10 cellular contexts compared by ENCODE assay signal in genomic region chr1:201791775-201792166, GRCh38. TPM values are rescaled to one million over a fixed set of nuclear protein-coding genes. Genes with fewer than 3 reads are reported as not detected.
DNase-seq lines count a peak whose midpoint lies in the region; ATAC-seq and TF ChIP-seq lines count a peak whose summit lies in the region.
"Had no signal": no experiment of that assay in that cellular context is flagged by ENCODE, and none has a peak within 500 bp of the region (broad histone marks: within the 10 kb centered on the region; RNA-seq: fewer than 3 reads in every experiment).

No MANE protein-coding gene starts in this region.

- POLR2A ChIA-PET in activated naive CD8-positive, alpha-beta T cell treated with anti-CD3 and anti-CD28 coated beads, Interleukin-2, amount 10 ng/mL, durations not matched to agents 7 days and 5 days (lab: Charles Lee): interaction anchor here (1.8 kb wide), 1 partner anchor 82 kb away, joined by 5 read pairs; no protein-coding TSS in a partner anchor
- POLR2A ChIA-PET in MCF 10A (lab: Yijun Ruan, JAX): interaction anchor here (0.8 to 9.8 kb wide), 3 partner anchors 50 to 81 kb away, joined by 4 to 168 read pairs (median 5); no protein-coding TSS in a partner anchor

- H3K36me3 Mint-ChIP-seq in activated naive CD8-positive, alpha-beta T cell treated with anti-CD3 and anti-CD28 coated beads, Interleukin-2, amount 10 ng/mL, durations not matched to agents 7 days and 5 days: no peaks in the 10 kb centered on the region
- H3K36me3 Mint-ChIP-seq in activated naive CD8-positive, alpha-beta T cell treated with anti-CD3 and anti-CD28 coated beads for 36 hours: no peaks in the 10 kb centered on the region
- peaks cover 66% of the 10 kb centered on the region for H3K36me3 Mint-ChIP-seq in MCF 10A (ENCODE audit: insufficient read depth, unreplicated experiment)

- intact Hi-C loops in MCF 10A (cut with micrococcal nuclease) (loop anchor here (2.0 kb wide), 1 partner anchor 141 kb away; no protein-coding TSS in a partner anchor), vagina (cut with DNase I) (loop anchor here (2.0 kb wide), 2 partner anchors 83 to 261 kb away; no protein-coding TSS in a partner anchor), testis (cut with DNase I; ENCODE audit: low total_unique reads) (loop anchor here (10.0 kb wide), 1 partner anchor 227 kb away; no protein-coding TSS in a partner anchor)

- H3K4me3 ChIP-seq in lung (no peak overlapping the region), vagina (no peak overlapping the region), testis (no peak overlapping the region)

- TF ChIP-seq POLR2A in vagina (IDR thresholded peaks at IDR 0.05) (no peak), testis (IDR thresholded peaks at IDR 0.05) (no peak)

- H3K4me1 ChIP-seq in lung (ENCODE audit: control insufficient read depth in 2 of 2, insufficient read depth in 2 of 2, low read length in 2 of 2) (peaks cover 6 to 28% of the 10 kb centered on the region in 2 donors), vagina (peaks cover 51% of the 10 kb centered on the region), testis (peaks cover 21% of the 10 kb centered on the region)

- peaks cover 23% of the 10 kb centered on the region for H3K4me1 Mint-ChIP-seq in activated naive CD8-positive, alpha-beta T cell treated with anti-CD3 and anti-CD28 coated beads, Interleukin-2, amount 10 ng/mL, durations not matched to agents 7 days and 5 days
- peaks cover 10% of the 10 kb centered on the region for H3K4me1 Mint-ChIP-seq in activated naive CD8-positive, alpha-beta T cell treated with anti-CD3 and anti-CD28 coated beads for 36 hours
- peaks cover 32% of the 10 kb centered on the region for H3K4me1 Mint-ChIP-seq in MCF 10A (ENCODE audit: insufficient read depth, unreplicated experiment)
- H3K4me1 Mint-ChIP-seq: CD4-positive, alpha-beta memory T cell had no signal

- H3K27me3 ChIP-seq in lung (ENCODE audit: control insufficient read depth, insufficient read depth): no peaks in the 10 kb centered on the region
- H3K27me3 ChIP-seq in vagina: no peaks in the 10 kb centered on the region
- H3K27me3 ChIP-seq in testis: no peaks in the 10 kb centered on the region

- H3K9me3 ChIP-seq in lung (ENCODE audit: control insufficient read depth in 2 of 2, insufficient read depth in 1 of 2, low read length in 1 of 2): no peaks in the 10 kb centered on the region
- H3K9me3 ChIP-seq in vagina: no peaks in the 10 kb centered on the region
- no peaks in the 10 kb centered on the region for H3K9me3 ChIP-seq in testis

- H3K27ac ChIP-seq in lung (ENCODE audit: low read depth in 1 of 2, low read length in 1 of 2) (peak overlapping the region; percentile 42 to 75), vagina (peak overlapping the region; percentile 81), testis (peak overlapping the region in 1 of 2 donors; percentile 7)

- CTCF ChIA-PET in MCF 10A (lab: Yijun Ruan, JAX): interaction anchor here (0.6 to 43.4 kb wide), 24 partner anchors 8 to 401 kb away, joined by 3 to 1744 read pairs (median 4); no protein-coding TSS in a partner anchor

- WGBS in lung, 2 donors: 12 to 21% methylated on average over 3 of the region's 3 CpGs
- WGBS in testis, 2 donors: 43 to 54% methylated on average over 3 of the region's 3 CpGs

- H3K36me3 ChIP-seq in lung (ENCODE audit: control insufficient read depth in 2 of 2, insufficient read depth in 2 of 2, low read length in 2 of 2) (peaks cover 7 to 22% of the 10 kb centered on the region in 2 donors), vagina (peaks cover 0 to 21% of the 10 kb centered on the region in 2 donors), testis (ENCODE audit: low read depth, missing control alignments) (no peaks in the 10 kb centered on the region)

- H3K4me3 Mint-ChIP-seq in activated naive CD8-positive, alpha-beta T cell treated with anti-CD3 and anti-CD28 coated beads, Interleukin-2, amount 10 ng/mL, durations not matched to agents 7 days and 5 days: peak overlapping the region; percentile 6
- no peak overlapping the region for H3K4me3 Mint-ChIP-seq in activated naive CD8-positive, alpha-beta T cell treated with anti-CD3 and anti-CD28 coated beads for 36 hours
- H3K4me3 Mint-ChIP-seq in MCF 10A (ENCODE audit: unreplicated experiment): no peak overlapping the region
- H3K4me3 Mint-ChIP-seq: CD4-positive, alpha-beta memory T cell had no signal

- ATAC-seq in activated naive CD8-positive, alpha-beta T cell treated with anti-CD3 and anti-CD28 coated beads, Interleukin-2, amount 10 ng/mL, durations not matched to agents 7 days and 5 days (ENCODE audit: low read depth): no peak
- ATAC-seq in lung (ENCODE audit: insufficient read depth, low FRiP score) (peak; percentile 23), GM18517 (IDR thresholded peaks at IDR 0.05; ENCODE audit: unreplicated experiment) (no peak), GM21576 (IDR thresholded peaks at IDR 0.05; ENCODE audit: unreplicated experiment) (no peak)

- no peaks in the 10 kb centered on the region for H3K27me3 Mint-ChIP-seq in activated naive CD8-positive, alpha-beta T cell treated with anti-CD3 and anti-CD28 coated beads, Interleukin-2, amount 10 ng/mL, durations not matched to agents 7 days and 5 days
- H3K27me3 Mint-ChIP-seq in activated naive CD8-positive, alpha-beta T cell treated with anti-CD3 and anti-CD28 coated beads for 36 hours: no peaks in the 10 kb centered on the region
- no peaks in the 10 kb centered on the region for H3K27me3 Mint-ChIP-seq in MCF 10A (ENCODE audit: insufficient read depth, unreplicated experiment)
- H3K27me3 Mint-ChIP-seq: CD4-positive, alpha-beta memory T cell had no signal

- no peak for DNase-seq in activated naive CD8-positive, alpha-beta T cell treated with anti-CD3 and anti-CD28 coated beads, Interleukin-2, amount 10 ng/mL, durations not matched to agents 7 days and 5 days
- no peak for DNase-seq in activated naive CD8-positive, alpha-beta T cell treated with anti-CD3 and anti-CD28 coated beads for 36 hours
- DNase-seq in MCF 10A (ENCODE audit: unreplicated experiment): peak; percentile 44
- no peak for DNase-seq in lung (ENCODE audit: low spot score)
- DNase-seq in vagina (ENCODE audit: extremely low spot score in 2 of 2): no peak
- DNase-seq in testis: no peak
- DNase-seq: CD4-positive, alpha-beta memory T cell; stimulated activated CD4-positive, alpha-beta T cell treated with anti-CD3 and anti-CD28 coated beads, Interleukin-1b, Interleukin-23, amount 100 ng/mL, for 48 hours had no signal

- H3K27ac Mint-ChIP-seq in activated naive CD8-positive, alpha-beta T cell treated with anti-CD3 and anti-CD28 coated beads, Interleukin-2, amount 10 ng/mL, durations not matched to agents 7 days and 5 days: peak overlapping the region; percentile 76
- no peak overlapping the region for H3K27ac Mint-ChIP-seq in activated naive CD8-positive, alpha-beta T cell treated with anti-CD3 and anti-CD28 coated beads for 36 hours
- H3K27ac Mint-ChIP-seq in MCF 10A (ENCODE audit: low read depth, unreplicated experiment): no peak overlapping the region
- H3K27ac Mint-ChIP-seq: CD4-positive, alpha-beta memory T cell had no signal

- no peaks in the 10 kb centered on the region for H3K9me3 Mint-ChIP-seq in activated naive CD8-positive, alpha-beta T cell treated with anti-CD3 and anti-CD28 coated beads, Interleukin-2, amount 10 ng/mL, durations not matched to agents 7 days and 5 days
- H3K9me3 Mint-ChIP-seq in activated naive CD8-positive, alpha-beta T cell treated with anti-CD3 and anti-CD28 coated beads for 36 hours: no peaks in the 10 kb centered on the region
- no peaks in the 10 kb centered on the region for H3K9me3 Mint-ChIP-seq in MCF 10A (ENCODE audit: unreplicated experiment)
- H3K9me3 Mint-ChIP-seq: CD4-positive, alpha-beta memory T cell had no signal

- no peak for TF ChIP-seq CTCF in MCF 10A (IDR thresholded peaks at IDR 0.05; ENCODE audit: unreplicated experiment)
- TF ChIP-seq CTCF in lung (IDR thresholded peaks at IDR 0.05; ENCODE audit: control extremely low read depth, extremely low read depth): no peak
- no peak for TF ChIP-seq CTCF in vagina (IDR thresholded peaks at IDR 0.05)
- no peak for TF ChIP-seq CTCF in testis (IDR thresholded peaks at IDR 0.05)

- no TSS peak for BruUV-seq in MCF 10A (replicated peaks; lab: Mats Ljungman, UMichigan)

RNA-seq across cellular contexts. Expression of gene IPO9, which starts 37.2 kb away (rescaled TPM):
- 10 to 100 TPM; 50.4 to 51.2 TPM for total RNA-seq in activated naive CD8-positive, alpha-beta T cell treated with anti-CD3 and anti-CD28 coated beads, Interleukin-2, amount 10 ng/mL, durations not matched to agents 7 days and 5 days
- total RNA-seq in activated naive CD8-positive, alpha-beta T cell treated with anti-CD3 and anti-CD28 coated beads for 36 hours: 10 to 100 TPM; 69.2 to 69.4 TPM
- total RNA-seq in MCF 10A (2022): 112 and 117 TPM in 2 replicates
- total RNA-seq in lung: 10 to 100 TPM; 37.2 to 52.3 TPM
- 10 to 100 TPM; 16.7 to 24.4 TPM for polyA plus RNA-seq in lung
- total RNA-seq in vagina: 12.8 TPM
- total RNA-seq in testis: 10 to 100 TPM; 29.4 to 30.5 TPM
- polyA plus RNA-seq in testis (ENCODE audit: insufficient read depth, low read depth, low replicate concordance): 33.0 TPM
